Comparison of ENCODE assay signal across 11 cellular contexts in the genomic region with DNA sequence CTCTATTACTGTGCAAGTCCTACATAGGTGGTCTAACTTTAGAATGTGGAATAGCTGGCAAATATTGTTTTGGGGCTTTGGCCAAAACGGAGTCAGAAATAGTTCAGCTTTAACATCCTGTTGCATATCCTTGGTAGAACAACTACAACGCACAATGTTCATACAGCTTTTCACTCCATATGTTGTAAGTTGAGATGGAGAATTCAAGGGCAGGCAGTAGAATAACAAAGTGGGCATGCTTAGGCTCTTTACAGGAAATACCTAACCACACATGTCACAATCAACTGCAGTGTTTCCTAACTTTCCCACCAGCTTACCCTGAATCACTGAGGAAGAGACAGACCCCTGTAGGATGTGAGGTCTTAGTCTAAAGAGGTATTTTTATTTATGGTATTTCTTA.
DNase-seq lines count a peak whose midpoint lies in the region; ATAC-seq and TF ChIP-seq lines count a peak whose summit lies in the region.
"Had no signal": no experiment of that assay in that cellular context is flagged by ENCODE, and none has a peak within 500 bp of the region (broad histone marks: within the 10 kb centered on the region; RNA-seq: fewer than 3 reads in every experiment).

No MANE protein-coding gene starts in this region.

- no peak overlapping the region for H2AFZ ChIP-seq in fibroblast of lung (ENCODE audit: low read length)
- H2AFZ ChIP-seq in smooth muscle cell (ENCODE audit: low read depth) = peak overlapping the region; percentile 13

- no peaks in the 10 kb centered on the region for H3F3A ChIP-seq in smooth muscle cell (ENCODE audit: low read depth)

- H3K9me3 ChIP-seq in SJCRH30 (replicated peaks) = peaks cover 4% of the 10 kb centered on the region; the same call in 1 of the 2 replicates
- H3K9me3 ChIP-seq in fibroblast of lung (ENCODE audit: control insufficient read depth, insufficient read depth, low read depth, low read length) = no peaks in the 10 kb centered on the region
- H3K9me3 ChIP-seq in smooth muscle cell (replicated peaks; ENCODE audit: low read depth) = no peaks in the 10 kb centered on the region
- H3K9me3 ChIP-seq in body of pancreas = no peaks in the 10 kb centered on the region

- WGBS in smooth muscle cell (ENCODE audit: low lambda C conversion rate) = 64% methylated on average over 2 of the region's 2 CpGs
- 41 to 42% methylated on average over 2 of the region's 2 CpGs for WGBS in body of pancreas, 2 donors

- no peak for TF ChIP-seq CTCF in fibroblast of lung (conservative IDR thresholded peaks at IDR 0.05 in 1 of 2, IDR thresholded peaks at IDR 0.05 in 1 of 2; ENCODE audit: low read depth in 1 of 2, low read length in 2 of 2)
- no peak for TF ChIP-seq CTCF in smooth muscle cell (IDR thresholded peaks at IDR 0.05; ENCODE audit: borderline replicate concordance, insufficient read depth, poor library complexity, severe bottlenecking)
- TF ChIP-seq CTCF in body of pancreas (IDR thresholded peaks at IDR 0.05) = no peak

- H3K4me2 ChIP-seq in fibroblast of lung (ENCODE audit: extremely low read depth, insufficient read depth, low read length) = no peak overlapping the region
- H3K4me2 ChIP-seq in smooth muscle cell = peak overlapping the region; percentile 54

- no peak overlapping the region for H3K9ac ChIP-seq in fibroblast of lung (ENCODE audit: insufficient read depth, low read length)
- H3K9ac ChIP-seq in smooth muscle cell (ENCODE audit: low read depth) = no peak overlapping the region

- ATAC-seq in body of pancreas = no peak

- H3K79me2 ChIP-seq in fibroblast of lung (ENCODE audit: control insufficient read depth, insufficient read depth, low read length) (no peaks in the 10 kb centered on the region), smooth muscle cell (ENCODE audit: low read depth) (no peaks in the 10 kb centered on the region)

- H3K27me3 ChIP-seq in SJCRH30 (no peaks in the 10 kb centered on the region), fibroblast of lung (ENCODE audit: control insufficient read depth, insufficient read depth, low read length) (no peaks in the 10 kb centered on the region), smooth muscle cell (ENCODE audit: low read depth) (no peaks in the 10 kb centered on the region), body of pancreas (no peaks in the 10 kb centered on the region)

- H3K36me3 ChIP-seq in SJCRH30 = no peaks in the 10 kb centered on the region
- H3K36me3 ChIP-seq in fibroblast of lung (ENCODE audit: control insufficient read depth, insufficient read depth, low read length) = no peaks in the 10 kb centered on the region
- H3K36me3 ChIP-seq in smooth muscle cell (ENCODE audit: low read depth) = no peaks in the 10 kb centered on the region
- H3K36me3 ChIP-seq in body of pancreas (replicated peaks in 1 of 2; ENCODE audit: insufficient read depth in 1 of 2, low read depth in 2 of 2) = no peaks in the 10 kb centered on the region

- H4K20me1 ChIP-seq in fibroblast of lung (ENCODE audit: control insufficient read depth, extremely low read depth, insufficient read depth, low read length) = no peaks in the 10 kb centered on the region
- no peaks in the 10 kb centered on the region for H4K20me1 ChIP-seq in smooth muscle cell (ENCODE audit: low read depth)

- H3K27ac ChIP-seq in SJCRH30 (peak overlapping the region; percentile 75), fibroblast of lung (ENCODE audit: insufficient read depth, low read length) (no peak overlapping the region), smooth muscle cell (ENCODE audit: low read depth) (peak overlapping the region; percentile 46), body of pancreas (no peak overlapping the region)

- H3K4me3 ChIP-seq in SJCRH30 = no peak overlapping the region
- H3K4me3 ChIP-seq in fibroblast of lung (replicated peaks in 1 of 4; ENCODE audit: control extremely low read depth in 1 of 4, insufficient read depth in 1 of 4, low read depth in 3 of 4, low read length in 4 of 4) = no peak overlapping the region
- no peak overlapping the region for H3K4me3 ChIP-seq in smooth muscle cell
- no peak overlapping the region for H3K4me3 ChIP-seq in body of pancreas

- DNase-seq in HPDE6-E6E7 (ENCODE audit: extremely low spot score) = peak; percentile 3
- DNase-seq in SJCRH30 = peak; percentile 53 to 88
- DNase-seq in fibroblast of lung (ENCODE audit: low read depth in 2 of 2) = peak; percentile 86 to 92
- DNase-seq in smooth muscle cell (lab: John Stamatoyannopoulos, UW; ENCODE audit: unreplicated experiment) = no peak
- DNase-seq in body of pancreas = no peak
- no peak for DNase-seq in NCI-H146 (lab: John Stamatoyannopoulos, UW)
- no peak for DNase-seq in NCI-H2029 (lab: John Stamatoyannopoulos, UW)
- DNase-seq: activated CD4-positive, alpha-beta T cell treated with anti-CD3 and anti-CD28 coated beads, Interleukin-2, amount 10 ng/mL, durations not matched to agents 7 days and 5 days; activated naive CD4-positive, alpha-beta T cell treated with anti-CD3 and anti-CD28 coated beads, Interleukin-2, amount 50 U/mL, for 16 hours; endodermal cell; NCI-H1436 had no signal

- peaks cover 27% of the 10 kb centered on the region for H3K4me1 ChIP-seq in SJCRH30
- no peaks in the 10 kb centered on the region for H3K4me1 ChIP-seq in fibroblast of lung (ENCODE audit: control insufficient read depth, extremely low read depth, insufficient read depth, low read length)
- no peaks in the 10 kb centered on the region for H3K4me1 ChIP-seq in smooth muscle cell (ENCODE audit: low read depth)
- H3K4me1 ChIP-seq in body of pancreas = no peaks in the 10 kb centered on the region

- intact Hi-C loops in body of pancreas (cut with DNase I) = no loop called here

- no peak for TF ChIP-seq POLR2A in body of pancreas (IDR thresholded peaks at IDR 0.05)

Comparison
In these comparisons a context has a peak if more than half of its experiments do, and no peak if none do; other contexts are left out.
1. DNase-seq: peak in HPDE6-E6E7 (single experiment), SJCRH30 (2 of 2) and fibroblast of lung (2 of 2); none in smooth muscle cell (single experiment), body of pancreas (0 of 4), NCI-H146 (single experiment) and NCI-H2029 (single experiment).
2. H3K27ac ChIP-seq: peak in SJCRH30 (single experiment) and smooth muscle cell (single experiment); none in fibroblast of lung (single experiment) and body of pancreas (0 of 4).